Comparison of ENCODE assay signal across 8 cellular contexts in the genomic region with DNA sequence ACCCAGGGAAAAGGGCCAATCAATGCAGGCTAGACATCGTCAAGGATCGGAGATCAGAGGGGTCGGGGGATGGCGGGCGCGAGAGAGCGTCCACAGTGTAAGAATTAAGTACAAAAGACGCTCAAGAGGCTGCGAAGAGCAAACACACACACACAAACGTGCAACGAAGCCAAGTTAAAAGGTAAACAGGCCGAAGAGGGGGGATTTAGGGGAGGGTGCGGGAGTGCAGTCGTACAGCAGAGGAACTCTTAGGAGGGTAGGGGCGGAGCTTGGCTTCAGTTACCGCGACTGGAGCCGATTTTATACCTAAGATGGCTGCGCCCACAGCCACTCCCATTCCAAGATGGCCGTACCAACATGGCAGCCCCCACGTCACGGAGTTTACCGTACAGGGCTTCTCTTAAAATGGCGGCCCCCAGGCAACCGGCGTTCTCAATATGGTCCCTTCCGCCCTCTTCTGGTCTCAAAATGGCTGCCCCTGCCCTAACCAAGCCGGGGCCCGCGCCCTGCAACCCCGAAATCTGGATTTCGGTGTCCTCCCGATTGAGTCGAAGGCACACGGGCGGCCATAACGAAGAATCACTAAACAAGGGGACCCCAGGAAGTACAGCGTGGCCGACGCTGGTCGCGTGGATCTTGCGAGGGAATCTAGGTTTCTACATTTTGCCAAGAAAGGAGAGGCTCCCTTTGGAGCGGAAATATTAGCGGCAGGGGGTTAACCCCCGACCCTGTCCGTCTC. TPM values are rescaled to one million over a fixed set of nuclear protein-coding genes. Genes with fewer than 3 reads are reported as not detected.
DNase-seq lines count a peak whose midpoint lies in the region; ATAC-seq and TF ChIP-seq lines count a peak whose summit lies in the region.

No MANE protein-coding gene starts in this region.

- DNase-seq in NCI-H2196 treated with DMSO at 0.1 percent for 48 hours (lab: John Stamatoyannopoulos, UW; ENCODE audit: unreplicated experiment) (peak; percentile 97), chondrocyte (ENCODE audit: low spot score) (peak; percentile 98), kidney glomerular epithelial cell (lab: John Stamatoyannopoulos, UW) (peak; percentile 93), 8988T (no peak)
- peak; percentile 92 to 93 for DNase-seq in activated CD4-positive, alpha-beta T cell treated with anti-CD3 and anti-CD28 coated beads for 24 hours (ENCODE audit: low read depth in 2 of 2)
- DNase-seq in stimulated activated CD4-positive, alpha-beta T cell treated with anti-CD3 and anti-CD28 coated beads, Interleukin-15, amount 100 ng/mL, for 24 hours: peak; percentile 97

- ATAC-seq in GM18517 (IDR thresholded peaks at IDR 0.05; ENCODE audit: unreplicated experiment) (peak; percentile 70), HG03045 (IDR thresholded peaks at IDR 0.05; ENCODE audit: unreplicated experiment) (peak; percentile 72)

- H3K4me1 Mint-ChIP-seq in chondrocyte (ENCODE audit: low read depth): peaks cover 42% of the 10 kb centered on the region

- no peaks in the 10 kb centered on the region for H3K27me3 Mint-ChIP-seq in chondrocyte (ENCODE audit: low read depth)

- H3K36me3 Mint-ChIP-seq in chondrocyte (ENCODE audit: low read depth): peaks cover 14% of the 10 kb centered on the region

- peak; percentile 42 for TF ChIP-seq CTCF in chondrocyte (IDR thresholded peaks at IDR 0.05)

- peak overlapping the region; percentile 87 for H3K4me3 Mint-ChIP-seq in chondrocyte (ENCODE audit: unreplicated experiment)

- no peaks in the 10 kb centered on the region for H3K9me3 Mint-ChIP-seq in chondrocyte (ENCODE audit: low read depth)

- peak overlapping the region; percentile 99 for H3K27ac Mint-ChIP-seq in chondrocyte (ENCODE audit: unreplicated experiment)

RNA-seq across cellular contexts. Expression of gene GNG3, which starts 2.0 kb away (rescaled TPM):
- not detected in 3 replicates for total RNA-seq in chondrocyte

RNA-seq across cellular contexts. Expression of gene BSCL2, which starts 2.2 kb away (rescaled TPM):
- 36.6 to 76.0 TPM (median 43.2 TPM) in 3 replicates for total RNA-seq in chondrocyte

RNA-seq across cellular contexts. Expression of gene HNRNPUL2, which starts 17.8 kb away (rescaled TPM):
- 43.6 to 53.8 TPM (median 45.6 TPM) in 3 replicates for total RNA-seq in chondrocyte

RNA-seq across cellular contexts. Expression of gene TTC9C, which starts 18.9 kb away (rescaled TPM):
- total RNA-seq in chondrocyte: 33.0 to 36.8 TPM (median 36.7 TPM) in 3 replicates

RNA-seq across cellular contexts. Expression of gene LRRN4CL, which starts 20.1 kb away (rescaled TPM):
- 0.20 to 0.51 TPM (median 0.21 TPM) in 3 replicates for total RNA-seq in chondrocyte
